8 cellular contexts compared by ENCODE assay signal in the genomic region with DNA sequence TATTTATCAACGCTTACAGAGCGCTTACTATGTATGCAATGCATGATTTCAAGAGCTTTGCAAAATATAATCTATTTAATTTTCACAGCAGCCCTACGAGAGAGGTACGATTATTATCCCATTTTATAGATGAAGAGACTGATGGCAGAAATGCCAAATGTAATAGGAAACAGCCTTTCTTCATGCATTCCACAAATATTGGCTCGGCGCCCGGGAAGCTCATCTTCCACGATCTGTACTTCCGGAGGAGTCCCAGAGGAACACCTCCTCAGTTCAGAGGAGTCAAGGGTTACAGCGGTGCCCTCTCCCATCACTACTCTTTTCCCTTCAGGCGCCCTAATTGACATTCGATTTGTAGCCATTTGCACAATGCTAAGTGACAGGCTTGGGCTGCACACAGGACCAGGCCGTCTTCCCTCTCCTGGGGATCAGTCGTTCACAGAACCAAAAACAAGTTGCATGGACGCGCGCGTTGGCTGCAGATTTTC. TPM values are rescaled to one million over a fixed set of nuclear protein-coding genes. Genes with fewer than 3 reads are reported as not detected.
A peak's percentile ranks its signal among the peaks of the same experiment; 100 is the strongest.
DNase-seq lines count a peak whose midpoint lies in the region; ATAC-seq, FAIRE-seq and TF ChIP-seq lines count a peak whose summit lies in the region.

No MANE protein-coding gene starts in this region.

- peaks cover 39% of the 10 kb centered on the region for H3K79me2 ChIP-seq in GM12878 (ENCODE audit: control insufficient read depth, insufficient read depth, low read length)

- no peak for TF ChIP-seq EP300 in GM12878 (IDR thresholded peaks at IDR 0.05; ENCODE audit: borderline replicate concordance in 1 of 2, control insufficient read depth in 1 of 2, low read depth in 2 of 2, low read length in 2 of 2)

- ATAC-seq in GM12878 (no peak), left colon (no peak)

- H3K9ac ChIP-seq in GM12878 (ENCODE audit: control insufficient read depth, insufficient read depth, low read length) = peak overlapping the region; percentile 52; the same call in 1 of the 2 replicates

- POLR2A ChIA-PET in GM12878 (lab: Charles Lee) = interaction anchor here (0.6 to 0.7 kb wide), 2 partner anchors 95 to 390 kb away, joined by 3 to 5 read pairs; no protein-coding TSS in a partner anchor

- H3K27me3 Mint-ChIP-seq in activated naive CD4-positive, alpha-beta T cell treated with anti-CD3 and anti-CD28 coated beads, Interleukin-2, amount 50 U/mL, for 24 hours = no peaks in the 10 kb centered on the region

- H3K9me3 Mint-ChIP-seq in activated naive CD4-positive, alpha-beta T cell treated with anti-CD3 and anti-CD28 coated beads, Interleukin-2, amount 50 U/mL, for 24 hours = no peaks in the 10 kb centered on the region

- peaks cover 6% of the 10 kb centered on the region for H4K20me1 ChIP-seq in GM12878 (ENCODE audit: control insufficient read depth, insufficient read depth)

- TF ChIP-seq CTCF in GM12878 (IDR thresholded peaks at IDR 0.05 in 2 of 3, conservative IDR thresholded peaks at IDR 0.05 in 1 of 3; ENCODE audit: control insufficient read depth in 2 of 3, extremely low read depth in 1 of 3, insufficient read depth in 1 of 3, low read depth in 3 of 3, low read length in 3 of 3) (no peak), tibial artery (IDR thresholded peaks at IDR 0.05) (no peak)

- H2AFZ ChIP-seq in GM12878 (ENCODE audit: control insufficient read depth, low read depth, low read length) = peak overlapping the region; percentile 96

- WGBS in GM12878 (ENCODE audit: insufficient coverage, insufficient replicate concordance, low lambda C conversion rate, missing lambda C conversion rate) = 28% methylated on average over 18 of the region's 18 CpGs

- peaks cover 15% of the 10 kb centered on the region for H3K4me1 Mint-ChIP-seq in activated naive CD4-positive, alpha-beta T cell treated with anti-CD3 and anti-CD28 coated beads, Interleukin-2, amount 50 U/mL, for 24 hours

- in situ Hi-C loops in GM12878 (cut with MboI) = no loop called here

- no peak for DNase-seq in activated naive CD4-positive, alpha-beta T cell treated with anti-CD3 and anti-CD28 coated beads, Interleukin-2, amount 50 U/mL, for 16 hours
- DNase-seq in NCI-H2196 treated with DMSO at 0.1 percent for 48 hours (lab: John Stamatoyannopoulos, UW; ENCODE audit: unreplicated experiment) (peak; percentile 95), GM12878 (ENCODE audit: low read depth, low spot score) (no peak), left colon (peak; percentile 73 to 78), tibial artery (peak; percentile 77 to 84), NCI-H1930 (lab: John Stamatoyannopoulos, UW) (no peak)
- no peak for DNase-seq in activated CD4-positive, CD25-positive, alpha-beta regulatory T cell treated with anti-CD3 and anti-CD28 coated beads, Interleukin-2, amount 50 U/mL, for 72 hours

- H3K27me3 ChIP-seq in GM12878 (replicated peaks in 1 of 2; ENCODE audit: control insufficient read depth in 2 of 2, insufficient read depth in 2 of 2, low read length in 1 of 2) (no peaks in the 10 kb centered on the region), tibial artery (no peaks in the 10 kb centered on the region)

- intact Hi-C loops in GM12878 (cut with micrococcal nuclease; ENCODE audit: unreplicated experiment) = loop anchor here (10.0 kb wide), 1 partner anchor 255 kb away; a partner anchor contains a TSS
- intact Hi-C loops in left colon (cut with DNase I, micrococcal nuclease) = loop anchor here in 1 of 2 donors (5.0 to 10.0 kb wide), 2 partner anchors 115 to 133 kb away; no protein-coding TSS in a partner anchor
- intact Hi-C loops in tibial artery (cut with DNase I; ENCODE audit: low total_unique reads) = loop anchor here (10.0 kb wide), 1 partner anchor 85 kb away; no protein-coding TSS in a partner anchor

- H3K4me2 ChIP-seq in GM12878 (ENCODE audit: control insufficient read depth, insufficient read depth) = peak overlapping the region; percentile 95

- CTCF ChIA-PET in GM12878 (lab: Yijun Ruan, JAX) = interaction anchor here (0.5 to 6.8 kb wide), 6 partner anchors 9 to 153 kb away, joined by 3 to 53 read pairs (median 4); a partner anchor contains a TSS

- H3K36me3 Mint-ChIP-seq in activated naive CD4-positive, alpha-beta T cell treated with anti-CD3 and anti-CD28 coated beads, Interleukin-2, amount 50 U/mL, for 24 hours = no peaks in the 10 kb centered on the region

- no peak for FAIRE-seq in GM12878 (lab: Jason Lieb, UNC)

- H3K36me3 ChIP-seq in GM12878 (ENCODE audit: control insufficient read depth in 2 of 2, insufficient read depth in 2 of 2, low read length in 1 of 2) = no peaks in the 10 kb centered on the region; a peak in 1 of 4 replicates
- H3K36me3 ChIP-seq in tibial artery = no peaks in the 10 kb centered on the region

- H3K27ac ChIP-seq in GM12878 (ENCODE audit: control insufficient read depth, insufficient read depth) (peak overlapping the region; percentile 58), tibial artery (peak overlapping the region; percentile 94 to 99)

- TF ChIP-seq POLR2A in GM12878 (IDR thresholded peaks at IDR 0.05; ENCODE audit: low read depth, low read length) = no peak

- SMC1A ChIA-PET in GM12878 (lab: Charles Lee; ENCODE audit: uncharacterized antibody, unreplicated experiment) = interaction anchor here (2.2 kb wide), 1 partner anchor 133 kb away, joined by 4 read pairs; no protein-coding TSS in a partner anchor

- H3K9me3 ChIP-seq in GM12878 (replicated peaks; ENCODE audit: control insufficient read depth, insufficient read depth, low read length) = no peaks in the 10 kb centered on the region
- no peaks in the 10 kb centered on the region for H3K9me3 ChIP-seq in tibial artery

- TF ChIP-seq RAD21 in GM12878 (IDR thresholded peaks at IDR 0.05; ENCODE audit: insufficient read depth, low read depth, low read length) = no peak

- RAD21 ChIA-PET in GM12878 (lab: Charles Lee; ENCODE audit: unreplicated experiment) = interaction anchor here (2.0 kb wide), 1 partner anchor 19 kb away, joined by 5 read pairs; no protein-coding TSS in a partner anchor

- H3K4me3 Mint-ChIP-seq in activated naive CD4-positive, alpha-beta T cell treated with anti-CD3 and anti-CD28 coated beads, Interleukin-2, amount 50 U/mL, for 24 hours = peak overlapping the region; percentile 88

- peaks cover 12% of the 10 kb centered on the region; the same call in 1 of the 2 replicates for H3K4me1 ChIP-seq in GM12878 (ENCODE audit: control insufficient read depth, insufficient read depth, low read length)
- H3K4me1 ChIP-seq in tibial artery = peaks cover 0 to 54% (median 36%) of the 10 kb centered on the region in 4 donors

- H3K4me3 ChIP-seq in GM12878 = peak overlapping the region; percentile 59
- H3K4me3 ChIP-seq in tibial artery = peak overlapping the region; percentile 88 to 93

- TSS peak; percentile 94 for BruUV-seq in GM12878 (replicated peaks; lab: Mats Ljungman, UMichigan)

- peak overlapping the region; percentile 96 for H3K27ac Mint-ChIP-seq in activated naive CD4-positive, alpha-beta T cell treated with anti-CD3 and anti-CD28 coated beads, Interleukin-2, amount 50 U/mL, for 24 hours

TF ChIP-seq in GM12878, 131 proteins besides CTCF, POLR2A, EP300 and RAD21 (continues in another document):
- TF ChIP-seq IKZF2 (IDR thresholded peaks at IDR 0.05) = peak; percentile 40 to 46; a peak in 2 of 4 replicates

RNA-seq across cellular contexts. Expression of a gene that starts 1.1 kb away (rescaled TPM):
- 43.6 and 43.9 TPM in 2 replicates for total RNA-seq in GM12878 (2013; cell fraction: nucleolus; rRNA removed)
- total RNA-seq in GM12878 (2014; rRNA removed) = 14.8 and 16.0 TPM in 2 replicates
- total RNA-seq in GM12878 (2014; rRNA removed; fragmentation: Illumina TruSeq; extraction: Trizol) = 16.2 and 17.6 TPM in 2 replicates
- 28.0 and 29.9 TPM in 2 replicates for total RNA-seq in GM12878 (2021)
- 6.8 TPM for polyA plus RNA-seq in GM12878 (2011; ENCODE audit: low read depth)
- polyA plus RNA-seq in GM12878 (2011; rRNA removed) = 8.4 and 11.8 TPM in 2 replicates
- polyA plus RNA-seq in GM12878 (2011; cell fraction: cytosol; rRNA removed) = 8.6 and 9.5 TPM in 2 replicates
- 13.4 and 16.9 TPM in 2 replicates for polyA plus RNA-seq in GM12878 (2011; cell fraction: nucleus; rRNA removed)
- 11.4 and 11.7 TPM in 2 replicates for polyA plus RNA-seq in GM12878 (2012)
- 15.3 and 18.6 TPM in 2 replicates for polyA plus RNA-seq in GM12878 (2014; fragmentation: Illumina TruSeq; extraction: Trizol)
- polyA plus RNA-seq in GM12878 (2014; fragmentation: Nextera tagmentation; extraction: Ambion mirVana) = under 1 TPM; 0.85 to 0.95 TPM
- 11.3 and 13.6 TPM in 2 replicates for polyA plus RNA-seq in GM12878 (2014; rRNA removed)
- polyA plus RNA-seq in GM12878 (2016; fragmentation: Nextera tagmentation; extraction: Ambion mirVana) = 1 to 10 TPM; 5.7 to 6.1 TPM
- polyA minus RNA-seq in GM12878 (2011; rRNA and poly(A)+ RNA removed) = 27.0 and 31.1 TPM in 2 replicates
- 8.7 and 10.0 TPM in 2 replicates for polyA minus RNA-seq in GM12878 (2011; cell fraction: cytosol; rRNA and poly(A)+ RNA removed)
- 15.5 and 23.9 TPM in 2 replicates for polyA minus RNA-seq in GM12878 (2011; cell fraction: nucleus; rRNA and poly(A)+ RNA removed)
- 10 to 100 TPM; 65.8 to 73.1 TPM for total RNA-seq in left colon

RNA-seq across cellular contexts. Expression of a gene that starts 9.0 kb away (rescaled TPM):
- total RNA-seq in GM12878 (2013; cell fraction: nucleolus; rRNA removed) = 6.9 and 13.7 TPM in 2 replicates
- total RNA-seq in GM12878 (2014; rRNA removed) = 141 and 144 TPM in 2 replicates
- 58.1 and 61.0 TPM in 2 replicates for total RNA-seq in GM12878 (2014; rRNA removed; fragmentation: Illumina TruSeq; extraction: Trizol)
- total RNA-seq in GM12878 (2021) = 121 and 140 TPM in 2 replicates
- polyA plus RNA-seq in GM12878 (2011; ENCODE audit: low read depth) = 57.5 TPM
- polyA plus RNA-seq in GM12878 (2011; rRNA removed) = 65.3 and 87.2 TPM in 2 replicates
- polyA plus RNA-seq in GM12878 (2011; cell fraction: cytosol; rRNA removed) = 109 and 141 TPM in 2 replicates
- 64.7 and 67.0 TPM in 2 replicates for polyA plus RNA-seq in GM12878 (2011; cell fraction: nucleus; rRNA removed)
- polyA plus RNA-seq in GM12878 (2012) = 78.2 and 89.1 TPM in 2 replicates
- 29.3 and 50.5 TPM in 2 replicates for polyA plus RNA-seq in GM12878 (2014; fragmentation: Illumina TruSeq; extraction: Trizol)
- polyA plus RNA-seq in GM12878 (2014; fragmentation: Nextera tagmentation; extraction: Ambion mirVana) = 10 to 100 TPM; 10.8 to 46.6 TPM
- 144 and 167 TPM in 2 replicates for polyA plus RNA-seq in GM12878 (2014; rRNA removed)
- polyA plus RNA-seq in GM12878 (2016; fragmentation: Nextera tagmentation; extraction: Ambion mirVana) = 100 to 1,000 TPM; 228 to 239 TPM
- polyA minus RNA-seq in GM12878 (2011; rRNA and poly(A)+ RNA removed) = 37.4 and 51.6 TPM in 2 replicates
- 31.5 and 43.0 TPM in 2 replicates for polyA minus RNA-seq in GM12878 (2011; cell fraction: cytosol; rRNA and poly(A)+ RNA removed)
- 7.5 and 21.1 TPM in 2 replicates for polyA minus RNA-seq in GM12878 (2011; cell fraction: nucleus; rRNA and poly(A)+ RNA removed)
- total RNA-seq in left colon = 100 to 1,000 TPM; 123 to 138 TPM

Comparison
In these comparisons a context has a peak if more than half of its experiments do, and no peak if none do; other contexts are left out.
1. DNase-seq: peak in NCI-H2196 treated with DMSO at 0.1 percent for 48 hours (single experiment), left colon (2 of 2) and tibial artery (2 of 2); none in activated naive CD4-positive, alpha-beta T cell treated with anti-CD3 and anti-CD28 coated beads, Interleukin-2, amount 50 U/mL, for 16 hours (single experiment), GM12878 (single experiment), NCI-H1930 (0 of 2) and activated CD4-positive, CD25-positive, alpha-beta regulatory T cell treated with anti-CD3 and anti-CD28 coated beads, Interleukin-2, amount 50 U/mL, for 72 hours (single experiment).